Comparison of ENCODE assay signal across 1 cellular context in the genomic region with DNA sequence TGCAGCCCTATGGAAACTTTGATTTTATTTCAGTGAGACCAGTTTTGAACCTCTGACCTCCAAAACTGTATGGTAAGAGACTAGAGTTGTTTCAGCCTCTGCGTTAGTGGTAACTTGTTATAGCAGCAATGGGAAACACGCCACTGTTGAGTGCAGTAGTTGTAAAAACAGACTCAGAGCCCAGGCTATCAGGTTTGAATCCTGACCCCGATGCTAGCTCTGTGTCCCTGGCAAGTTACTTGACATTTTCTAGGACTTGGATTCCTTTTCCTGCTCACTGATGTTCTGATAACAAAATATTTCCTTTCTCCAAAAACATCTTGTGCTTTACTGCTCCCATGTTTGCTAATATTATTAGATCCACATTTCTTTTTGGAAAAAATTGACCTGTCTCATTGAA.
TF ChIP-seq lines count a peak whose summit lies in the region.

No MANE protein-coding gene starts in this region.

TF ChIP-seq in WTC11, 78 proteins besides CTCF, POLR2A, EP300 and RAD21 (continued from another document):
- TF ChIP-seq, protein P1, sequence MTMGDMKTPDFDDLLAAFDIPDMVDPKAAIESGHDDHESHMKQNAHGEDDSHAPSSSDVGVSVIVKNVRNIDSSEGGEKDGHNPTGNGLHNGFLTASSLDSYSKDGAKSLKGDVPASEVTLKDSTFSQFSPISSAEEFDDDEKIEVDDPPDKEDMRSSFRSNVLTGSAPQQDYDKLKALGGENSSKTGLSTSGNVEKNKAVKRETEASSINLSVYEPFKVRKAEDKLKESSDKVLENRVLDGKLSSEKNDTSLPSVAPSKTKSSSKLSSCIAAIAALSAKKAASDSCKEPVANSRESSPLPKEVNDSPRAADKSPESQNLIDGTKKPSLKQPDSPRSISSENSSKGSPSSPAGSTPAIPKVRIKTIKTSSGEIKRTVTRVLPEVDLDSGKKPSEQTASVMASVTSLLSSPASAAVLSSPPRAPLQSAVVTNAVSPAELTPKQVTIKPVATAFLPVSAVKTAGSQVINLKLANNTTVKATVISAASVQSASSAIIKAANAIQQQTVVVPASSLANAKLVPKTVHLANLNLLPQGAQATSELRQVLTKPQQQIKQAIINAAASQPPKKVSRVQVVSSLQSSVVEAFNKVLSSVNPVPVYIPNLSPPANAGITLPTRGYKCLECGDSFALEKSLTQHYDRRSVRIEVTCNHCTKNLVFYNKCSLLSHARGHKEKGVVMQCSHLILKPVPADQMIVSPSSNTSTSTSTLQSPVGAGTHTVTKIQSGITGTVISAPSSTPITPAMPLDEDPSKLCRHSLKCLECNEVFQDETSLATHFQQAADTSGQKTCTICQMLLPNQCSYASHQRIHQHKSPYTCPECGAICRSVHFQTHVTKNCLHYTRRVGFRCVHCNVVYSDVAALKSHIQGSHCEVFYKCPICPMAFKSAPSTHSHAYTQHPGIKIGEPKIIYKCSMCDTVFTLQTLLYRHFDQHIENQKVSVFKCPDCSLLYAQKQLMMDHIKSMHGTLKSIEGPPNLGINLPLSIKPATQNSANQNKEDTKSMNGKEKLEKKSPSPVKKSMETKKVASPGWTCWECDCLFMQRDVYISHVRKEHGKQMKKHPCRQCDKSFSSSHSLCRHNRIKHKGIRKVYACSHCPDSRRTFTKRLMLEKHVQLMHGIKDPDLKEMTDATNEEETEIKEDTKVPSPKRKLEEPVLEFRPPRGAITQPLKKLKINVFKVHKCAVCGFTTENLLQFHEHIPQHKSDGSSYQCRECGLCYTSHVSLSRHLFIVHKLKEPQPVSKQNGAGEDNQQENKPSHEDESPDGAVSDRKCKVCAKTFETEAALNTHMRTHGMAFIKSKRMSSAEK (CRISPR knock-in tag; IDR thresholded peaks at IDR 0.05; ENCODE audit: borderline replicate concordance) = no peak
- TF ChIP-seq TEAD4 (CRISPR knock-in tag; IDR thresholded peaks at IDR 0.05) (no peak), ZNF263 (CRISPR knock-in tag; IDR thresholded peaks at IDR 0.05; ENCODE audit: low read depth) (no peak), ZNF423 (CRISPR knock-in tag; IDR thresholded peaks at IDR 0.05) (no peak), GABPB1 (CRISPR knock-in tag; IDR thresholded peaks at IDR 0.05) (no peak), ZNF317 (CRISPR knock-in tag; IDR thresholded peaks at IDR 0.05; ENCODE audit: borderline replicate concordance, low read depth) (no peak), NR3C1 (CRISPR knock-in tag; conservative IDR thresholded peaks at IDR 0.05; ENCODE audit: low read depth) (no peak), ZNF232 (CRISPR knock-in tag; IDR thresholded peaks at IDR 0.05) (no peak)
- TF ChIP-seq, protein P2, sequence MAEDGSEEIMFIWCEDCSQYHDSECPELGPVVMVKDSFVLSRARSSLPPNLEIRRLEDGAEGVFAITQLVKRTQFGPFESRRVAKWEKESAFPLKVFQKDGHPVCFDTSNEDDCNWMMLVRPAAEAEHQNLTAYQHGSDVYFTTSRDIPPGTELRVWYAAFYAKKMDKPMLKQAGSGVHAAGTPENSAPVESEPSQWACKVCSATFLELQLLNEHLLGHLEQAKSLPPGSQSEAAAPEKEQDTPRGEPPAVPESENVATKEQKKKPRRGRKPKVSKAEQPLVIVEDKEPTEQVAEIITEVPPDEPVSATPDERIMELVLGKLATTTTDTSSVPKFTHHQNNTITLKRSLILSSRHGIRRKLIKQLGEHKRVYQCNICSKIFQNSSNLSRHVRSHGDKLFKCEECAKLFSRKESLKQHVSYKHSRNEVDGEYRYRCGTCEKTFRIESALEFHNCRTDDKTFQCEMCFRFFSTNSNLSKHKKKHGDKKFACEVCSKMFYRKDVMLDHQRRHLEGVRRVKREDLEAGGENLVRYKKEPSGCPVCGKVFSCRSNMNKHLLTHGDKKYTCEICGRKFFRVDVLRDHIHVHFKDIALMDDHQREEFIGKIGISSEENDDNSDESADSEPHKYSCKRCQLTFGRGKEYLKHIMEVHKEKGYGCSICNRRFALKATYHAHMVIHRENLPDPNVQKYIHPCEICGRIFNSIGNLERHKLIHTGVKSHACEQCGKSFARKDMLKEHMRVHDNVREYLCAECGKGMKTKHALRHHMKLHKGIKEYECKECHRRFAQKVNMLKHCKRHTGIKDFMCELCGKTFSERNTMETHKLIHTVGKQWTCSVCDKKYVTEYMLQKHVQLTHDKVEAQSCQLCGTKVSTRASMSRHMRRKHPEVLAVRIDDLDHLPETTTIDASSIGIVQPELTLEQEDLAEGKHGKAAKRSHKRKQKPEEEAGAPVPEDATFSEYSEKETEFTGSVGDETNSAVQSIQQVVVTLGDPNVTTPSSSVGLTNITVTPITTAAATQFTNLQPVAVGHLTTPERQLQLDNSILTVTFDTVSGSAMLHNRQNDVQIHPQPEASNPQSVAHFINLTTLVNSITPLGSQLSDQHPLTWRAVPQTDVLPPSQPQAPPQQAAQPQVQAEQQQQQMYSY (CRISPR knock-in tag; IDR thresholded peaks at IDR 0.05) = no peak
- TF ChIP-seq, protein P3, sequence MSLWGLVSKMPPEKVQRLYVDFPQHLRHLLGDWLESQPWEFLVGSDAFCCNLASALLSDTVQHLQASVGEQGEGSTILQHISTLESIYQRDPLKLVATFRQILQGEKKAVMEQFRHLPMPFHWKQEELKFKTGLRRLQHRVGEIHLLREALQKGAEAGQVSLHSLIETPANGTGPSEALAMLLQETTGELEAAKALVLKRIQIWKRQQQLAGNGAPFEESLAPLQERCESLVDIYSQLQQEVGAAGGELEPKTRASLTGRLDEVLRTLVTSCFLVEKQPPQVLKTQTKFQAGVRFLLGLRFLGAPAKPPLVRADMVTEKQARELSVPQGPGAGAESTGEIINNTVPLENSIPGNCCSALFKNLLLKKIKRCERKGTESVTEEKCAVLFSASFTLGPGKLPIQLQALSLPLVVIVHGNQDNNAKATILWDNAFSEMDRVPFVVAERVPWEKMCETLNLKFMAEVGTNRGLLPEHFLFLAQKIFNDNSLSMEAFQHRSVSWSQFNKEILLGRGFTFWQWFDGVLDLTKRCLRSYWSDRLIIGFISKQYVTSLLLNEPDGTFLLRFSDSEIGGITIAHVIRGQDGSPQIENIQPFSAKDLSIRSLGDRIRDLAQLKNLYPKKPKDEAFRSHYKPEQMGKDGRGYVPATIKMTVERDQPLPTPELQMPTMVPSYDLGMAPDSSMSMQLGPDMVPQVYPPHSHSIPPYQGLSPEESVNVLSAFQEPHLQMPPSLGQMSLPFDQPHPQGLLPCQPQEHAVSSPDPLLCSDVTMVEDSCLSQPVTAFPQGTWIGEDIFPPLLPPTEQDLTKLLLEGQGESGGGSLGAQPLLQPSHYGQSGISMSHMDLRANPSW (CRISPR knock-in tag; conservative IDR thresholded peaks at IDR 0.05; ENCODE audit: low read depth) = no peak
